In the genomic region with DNA sequence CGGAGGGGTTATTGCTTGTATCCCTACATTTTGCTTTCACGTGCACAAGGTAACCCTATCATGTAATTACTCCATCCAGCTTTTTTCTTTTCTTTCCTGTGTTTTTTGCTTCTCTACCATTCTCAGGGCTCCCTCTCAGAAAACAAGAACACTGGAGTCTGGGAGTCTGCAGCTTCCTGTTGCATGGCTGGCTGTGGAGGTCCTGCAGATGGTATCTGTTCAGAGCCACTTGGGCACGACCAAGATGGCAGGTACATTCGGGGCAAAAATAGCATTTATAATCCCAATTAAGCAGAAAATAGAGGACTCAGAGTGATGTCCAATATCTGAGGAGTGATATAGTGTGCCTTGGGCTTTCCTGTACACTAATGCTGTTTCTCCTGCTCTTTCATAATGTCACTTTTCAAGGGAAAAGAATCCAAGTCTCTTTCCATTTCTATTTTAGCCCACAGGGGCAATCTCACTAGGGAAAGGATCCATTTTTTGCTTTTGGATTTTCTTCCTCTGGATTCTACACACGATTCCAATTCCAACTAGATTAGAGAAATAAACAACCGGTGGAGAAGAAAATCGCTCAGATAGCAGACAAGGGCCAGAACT, we compare ENCODE assay signal across 11 cellular contexts. TPM values are rescaled to one million over a fixed set of nuclear protein-coding genes. Genes with fewer than 3 reads are reported as not detected.
DNase-seq lines count a peak whose midpoint lies in the region; ATAC-seq, FAIRE-seq and TF ChIP-seq lines count a peak whose summit lies in the region.
"Had no signal": no experiment of that assay in that cellular context is flagged by ENCODE, and none has a peak within 500 bp of the region (broad histone marks: within the 10 kb centered on the region; RNA-seq: fewer than 3 reads in every experiment).

No MANE protein-coding gene starts in this region.

- FAIRE-seq in astrocyte (lab: Jason Lieb, UNC) = no peak
- FAIRE-seq in H54 (lab: Jason Lieb, UNC) = no peak
- FAIRE-seq: GM18507 had no signal

- H3K36me3 Mint-ChIP-seq in T-helper 1 cell treated with Interleukin-12 subunit alpha and Interleukin-12 subunit beta and Interleukin-4 antibody, amounts not matched to agents 30 μg/mL and 1 μg/mL, for 36 hours (ENCODE audit: low read depth) = no peaks in the 10 kb centered on the region
- H3K36me3 Mint-ChIP-seq in astrocyte (ENCODE audit: low read depth, unreplicated experiment) = no peaks in the 10 kb centered on the region
- H3K36me3 Mint-ChIP-seq: CD4-positive, CD25-positive, alpha-beta regulatory T cell had no signal

- TF ChIP-seq POLR2A in right lobe of liver (IDR thresholded peaks at IDR 0.05) (no peak), H54 (IDR thresholded peaks at IDR 0.05; ENCODE audit: low read depth, low read length) (no peak)

- intact Hi-C loops in right lobe of liver (cut with DNase I) = no loop called here

- no peak overlapping the region for H3K4me3 Mint-ChIP-seq in T-helper 1 cell treated with Interleukin-12 subunit alpha and Interleukin-12 subunit beta and Interleukin-4 antibody, amounts not matched to agents 30 μg/mL and 1 μg/mL, for 36 hours
- no peak overlapping the region for H3K4me3 Mint-ChIP-seq in astrocyte (ENCODE audit: unreplicated experiment)
- H3K4me3 Mint-ChIP-seq: CD4-positive, CD25-positive, alpha-beta regulatory T cell; effector memory CD8-positive, alpha-beta T cell had no signal

- DNase-seq in T-helper 1 cell (no peak), astrocyte (ENCODE audit: low read depth) (no peak), right lobe of liver (no peak), thoracic aorta (ENCODE audit: low spot score) (no peak), NCI-H1048 (lab: John Stamatoyannopoulos, UW) (no peak), iPS-NIHi11 (ENCODE audit: low spot score) (no peak), H54 (ENCODE audit: insufficient read length, low spot score) (no peak)
- DNase-seq: CD4-positive, CD25-positive, alpha-beta regulatory T cell; effector memory CD8-positive, alpha-beta T cell had no signal

- H3K4me2 ChIP-seq in astrocyte (ENCODE audit: low read length) = peak overlapping the region; percentile 71

- H3K79me2 ChIP-seq in astrocyte (ENCODE audit: insufficient read depth, low read length) = peaks cover 16% of the 10 kb centered on the region

- 13% methylated on average over 7 of the region's 7 CpGs for WGBS in right lobe of liver (ENCODE audit: insufficient coverage, low coverage, low lambda C conversion rate, missing lambda C conversion rate)

- no peaks in the 10 kb centered on the region for H3K36me3 ChIP-seq in astrocyte (ENCODE audit: insufficient read depth, low read length)
- H3K36me3 ChIP-seq in right lobe of liver = no peaks in the 10 kb centered on the region
- H3K36me3 ChIP-seq in thoracic aorta = no peaks in the 10 kb centered on the region

- H3K4me1 ChIP-seq in astrocyte (ENCODE audit: insufficient read depth, low read length) (peaks cover 47% of the 10 kb centered on the region), right lobe of liver (peaks cover 0 to 51% (median 12%) of the 10 kb centered on the region in 4 donors), thoracic aorta (ENCODE audit: control insufficient read depth in 1 of 2, low read depth in 2 of 2) (peaks cover 27 to 46% of the 10 kb centered on the region in 2 donors)

- ATAC-seq in right lobe of liver (no peak), thoracic aorta (ENCODE audit: insufficient number of reproducible peaks, low FRiP score, low read depth) (no peak)
- ATAC-seq: effector memory CD8-positive, alpha-beta T cell had no signal

- peaks cover 46% of the 10 kb centered on the region for H3K4me1 Mint-ChIP-seq in T-helper 1 cell treated with Interleukin-12 subunit alpha and Interleukin-12 subunit beta and Interleukin-4 antibody, amounts not matched to agents 30 μg/mL and 1 μg/mL, for 36 hours (ENCODE audit: low read depth)
- peaks cover 26% of the 10 kb centered on the region for H3K4me1 Mint-ChIP-seq in astrocyte (ENCODE audit: low read depth, unreplicated experiment)

- H3K27me3 ChIP-seq in astrocyte (ENCODE audit: insufficient read depth, low read length) (no peaks in the 10 kb centered on the region), right lobe of liver (no peaks in the 10 kb centered on the region), thoracic aorta (replicated peaks; ENCODE audit: insufficient read depth) (no peaks in the 10 kb centered on the region)

- H3K27ac ChIP-seq in astrocyte (ENCODE audit: low read depth, low read length) = no peak overlapping the region
- peak overlapping the region; percentile 49 to 76 (median 74) for H3K27ac ChIP-seq in right lobe of liver
- peak overlapping the region; percentile 23 to 55 for H3K27ac ChIP-seq in thoracic aorta

- no peak overlapping the region for H3K4me3 ChIP-seq in astrocyte (ENCODE audit: insufficient read depth, low read depth, low read length)
- H3K4me3 ChIP-seq in right lobe of liver = peak overlapping the region in 2 of 3 donors; percentile 49 to 54
- peak overlapping the region; percentile 40 for H3K4me3 ChIP-seq in thoracic aorta

- TF ChIP-seq CTCF in astrocyte (IDR thresholded peaks at IDR 0.05; ENCODE audit: insufficient read depth, low read depth, low read length) (no peak), right lobe of liver (IDR thresholded peaks at IDR 0.05) (no peak), thoracic aorta (IDR thresholded peaks at IDR 0.05) (no peak)

- H3K9me3 ChIP-seq in astrocyte (ENCODE audit: insufficient read depth, low read depth, low read length) (no peaks in the 10 kb centered on the region), right lobe of liver (no peaks in the 10 kb centered on the region), thoracic aorta (no peaks in the 10 kb centered on the region)

- H2AFZ ChIP-seq in astrocyte (ENCODE audit: low read depth, low read length) = no peak overlapping the region

- peak overlapping the region; percentile 21 for H3K9ac ChIP-seq in astrocyte (ENCODE audit: low read length)

- H3K27me3 Mint-ChIP-seq in T-helper 1 cell treated with Interleukin-12 subunit alpha and Interleukin-12 subunit beta and Interleukin-4 antibody, amounts not matched to agents 30 μg/mL and 1 μg/mL, for 36 hours (ENCODE audit: low read depth) = no peaks in the 10 kb centered on the region
- H3K27me3 Mint-ChIP-seq in astrocyte (ENCODE audit: low read depth, unreplicated experiment) = no peaks in the 10 kb centered on the region
- H3K27me3 Mint-ChIP-seq: CD4-positive, CD25-positive, alpha-beta regulatory T cell; effector memory CD8-positive, alpha-beta T cell had no signal

- no peaks in the 10 kb centered on the region for H3K9me3 Mint-ChIP-seq in T-helper 1 cell treated with Interleukin-12 subunit alpha and Interleukin-12 subunit beta and Interleukin-4 antibody, amounts not matched to agents 30 μg/mL and 1 μg/mL, for 36 hours
- H3K9me3 Mint-ChIP-seq in astrocyte (ENCODE audit: unreplicated experiment) = no peaks in the 10 kb centered on the region
- H3K9me3 Mint-ChIP-seq: CD4-positive, CD25-positive, alpha-beta regulatory T cell; effector memory CD8-positive, alpha-beta T cell had no signal

- H3K27ac Mint-ChIP-seq in T-helper 1 cell treated with Interleukin-12 subunit alpha and Interleukin-12 subunit beta and Interleukin-4 antibody, amounts not matched to agents 30 μg/mL and 1 μg/mL, for 36 hours = peak overlapping the region; percentile 47
- peak overlapping the region; percentile 53 for H3K27ac Mint-ChIP-seq in astrocyte (ENCODE audit: unreplicated experiment)
- H3K27ac Mint-ChIP-seq: CD4-positive, CD25-positive, alpha-beta regulatory T cell; effector memory CD8-positive, alpha-beta T cell had no signal

- peaks cover 12% of the 10 kb centered on the region for H4K20me1 ChIP-seq in astrocyte (ENCODE audit: insufficient read depth, low read length)

RNA-seq across cellular contexts. Expression of gene NUMB, which starts 3.2 kb away (rescaled TPM):
- total RNA-seq in astrocyte (89.2 and 93.9 TPM in 2 replicates), right lobe of liver (10 to 100 TPM; 28.3 to 48.4 (median 43.7) TPM), thoracic aorta (10 to 100 TPM; 37.0 to 65.7 TPM)

RNA-seq across cellular contexts. Expression of gene RIOX1, which starts 29.2 kb away (rescaled TPM):
- 11.3 and 12.5 TPM in 2 replicates for total RNA-seq in astrocyte
- total RNA-seq in right lobe of liver = 10 to 100 TPM in 2 of 6 experiments, 1 to 10 TPM in 4; 4.7 to 12.4 (median 5.7) TPM
- total RNA-seq in thoracic aorta = 10 to 100 TPM; 16.7 to 24.1 TPM
